In genomic region chr12:49777800-49778748, GRCh38 we compare ENCODE assay signal across 8 cellular contexts. TPM values are rescaled to one million over a fixed set of nuclear protein-coding genes. Genes with fewer than 3 reads are reported as not detected.
DNase-seq lines count a peak whose midpoint lies in the region; ATAC-seq and TF ChIP-seq lines count a peak whose summit lies in the region.

No MANE protein-coding gene starts in this region.

- ATAC-seq in stimulated activated naive CD8-positive, alpha-beta T cell treated with anti-CD3 and anti-CD28 coated beads, Interleukin-15, amount 100 ng/mL, for 72 hours, result peak; percentile 69
- no peak for ATAC-seq in HG03039 (IDR thresholded peaks at IDR 0.05; ENCODE audit: unreplicated experiment)

- no peak overlapping the region for H3K27ac ChIP-seq in endodermal cell (ENCODE audit: low read depth, low read length)

- no peaks in the 10 kb centered on the region for H3K9me3 Mint-ChIP-seq in endodermal cell
- no peaks in the 10 kb centered on the region for H3K9me3 Mint-ChIP-seq in nephron
- H3K9me3 Mint-ChIP-seq in stimulated activated naive CD8-positive, alpha-beta T cell treated with anti-CD3 and anti-CD28 coated beads, Interleukin-15, amount 100 ng/mL, for 72 hours, result no peaks in the 10 kb centered on the region

- WGBS in endodermal cell (ENCODE audit: insufficient coverage in 1 of 2, insufficient read length in 1 of 2), 2 experiments, result 57 to 63% methylated on average over 8 to 19 of the region's 19 CpGs

- no peak overlapping the region for H3K9ac ChIP-seq in endodermal cell (ENCODE audit: extremely low read depth, low read length, poor library complexity, severe bottlenecking)

- H3K27me3 Mint-ChIP-seq in endodermal cell (ENCODE audit: insufficient read depth) (peaks cover 17% of the 10 kb centered on the region), nephron (ENCODE audit: low read depth) (peaks cover 28% of the 10 kb centered on the region)
- H3K27me3 Mint-ChIP-seq in stimulated activated naive CD8-positive, alpha-beta T cell treated with anti-CD3 and anti-CD28 coated beads, Interleukin-15, amount 100 ng/mL, for 72 hours, result peaks cover 21% of the 10 kb centered on the region

- H3K4me3 ChIP-seq in endodermal cell (ENCODE audit: low read length), result no peak overlapping the region

- peak; percentile 95 for TF ChIP-seq CTCF in endodermal cell (conservative IDR thresholded peaks at IDR 0.05)
- peak; percentile 62 to 70 (median 69) for TF ChIP-seq CTCF in nephron (IDR thresholded peaks at IDR 0.05; ENCODE audit: unreplicated experiment in 3 of 3)

- H3K4me1 Mint-ChIP-seq in endodermal cell (peaks cover 10% of the 10 kb centered on the region), nephron (peaks cover 4% of the 10 kb centered on the region)
- peaks cover 24% of the 10 kb centered on the region for H3K4me1 Mint-ChIP-seq in stimulated activated naive CD8-positive, alpha-beta T cell treated with anti-CD3 and anti-CD28 coated beads, Interleukin-15, amount 100 ng/mL, for 72 hours

- H3K36me3 Mint-ChIP-seq in endodermal cell (ENCODE audit: low read depth) (no peaks in the 10 kb centered on the region), nephron (ENCODE audit: low read depth) (no peaks in the 10 kb centered on the region)

- H3K27ac Mint-ChIP-seq in endodermal cell, result no peak overlapping the region
- no peak overlapping the region for H3K27ac Mint-ChIP-seq in nephron
- H3K27ac Mint-ChIP-seq in stimulated activated naive CD8-positive, alpha-beta T cell treated with anti-CD3 and anti-CD28 coated beads, Interleukin-15, amount 100 ng/mL, for 72 hours, result peak overlapping the region in 1 of 2 donors; percentile 41

- H3K4me1 ChIP-seq in endodermal cell (ENCODE audit: control insufficient read depth, insufficient read depth, low read length), result no peaks in the 10 kb centered on the region

- H3K9me3 ChIP-seq in endodermal cell (ENCODE audit: control insufficient read depth, low read length), result no peaks in the 10 kb centered on the region

- no peaks in the 10 kb centered on the region for H3K36me3 ChIP-seq in endodermal cell (ENCODE audit: control insufficient read depth, insufficient read depth, low read length)

- H3K4me3 Mint-ChIP-seq in endodermal cell, result no peak overlapping the region
- no peak overlapping the region for H3K4me3 Mint-ChIP-seq in nephron
- peak overlapping the region in 1 of 2 donors; percentile 1 for H3K4me3 Mint-ChIP-seq in stimulated activated naive CD8-positive, alpha-beta T cell treated with anti-CD3 and anti-CD28 coated beads, Interleukin-15, amount 100 ng/mL, for 72 hours

- DNase-seq in NCI-H1417 (lab: John Stamatoyannopoulos, UW), result peak; percentile 22 to 60 (median 23)
- DNase-seq in NCI-H1417 treated with DMSO at 0.1 percent for 48 hours (lab: John Stamatoyannopoulos, UW), result no peak
- DNase-seq in NCI-H2196 (lab: John Stamatoyannopoulos, UW; ENCODE audit: unreplicated experiment), result peak; percentile 53
- peak; percentile 92 for DNase-seq in activated CD8-positive, alpha-beta memory T cell treated with anti-CD3 and anti-CD28 coated beads for 24 hours
- DNase-seq in endodermal cell, result peak; percentile 98
- peak; percentile 62 to 68 for DNase-seq in stimulated activated naive CD8-positive, alpha-beta T cell treated with anti-CD3 and anti-CD28 coated beads, Interleukin-15, amount 100 ng/mL, for 72 hours

- H3K27me3 ChIP-seq in endodermal cell (ENCODE audit: control insufficient read depth, insufficient read depth, low read length, poor library complexity, severe bottlenecking), result peaks cover 5% of the 10 kb centered on the region

RNA-seq across cellular contexts. Expression of gene TMBIM6, which starts 36.7 kb away (rescaled TPM):
- total RNA-seq in endodermal cell, result 100 to 1,000 TPM; 426 to 455 TPM
- polyA plus RNA-seq in endodermal cell (2013, experiment 1 of 2), result 396 TPM
- polyA plus RNA-seq in endodermal cell (2013, experiment 2 of 2), result 348 TPM

RNA-seq across cellular contexts. Expression of gene NCKAP5L, which starts 50.1 kb away (rescaled TPM):
- 10 to 100 TPM; 21.2 to 24.1 TPM for total RNA-seq in endodermal cell
- 28.0 TPM for polyA plus RNA-seq in endodermal cell (2013, experiment 1 of 2)
- 25.4 TPM for polyA plus RNA-seq in endodermal cell (2013, experiment 2 of 2)
